In genomic region chr13:73058432-73058740, GRCh38 we compare ENCODE assay signal across 8 cellular contexts. TPM values are rescaled to one million over a fixed set of nuclear protein-coding genes. Genes with fewer than 3 reads are reported as not detected.
DNase-seq lines count a peak whose midpoint lies in the region; ATAC-seq, FAIRE-seq and TF ChIP-seq lines count a peak whose summit lies in the region.

No MANE protein-coding gene starts in this region.

- H3K36me3 ChIP-seq in heart left ventricle (no peaks in the 10 kb centered on the region), GM12878 (ENCODE audit: control insufficient read depth in 2 of 2, insufficient read depth in 2 of 2, low read length in 1 of 2) (no peaks in the 10 kb centered on the region), muscle layer of duodenum (ENCODE audit: control insufficient read depth in 1 of 2, insufficient read depth in 2 of 2, low read length in 2 of 2) (peaks cover 0 to 6% of the 10 kb centered on the region in 2 donors)

- TF ChIP-seq CTCF in heart left ventricle (IDR thresholded peaks at IDR 0.05) = no peak
- no peak for TF ChIP-seq CTCF in GM12878 (IDR thresholded peaks at IDR 0.05 in 2 of 3, conservative IDR thresholded peaks at IDR 0.05 in 1 of 3; ENCODE audit: control insufficient read depth in 2 of 3, extremely low read depth in 1 of 3, insufficient read depth in 1 of 3, low read depth in 3 of 3, low read length in 3 of 3)

- no peak for TF ChIP-seq POLR2A in heart left ventricle (IDR thresholded peaks at IDR 0.05)
- no peak for TF ChIP-seq POLR2A in GM12878 (IDR thresholded peaks at IDR 0.05; ENCODE audit: low read depth, low read length)

- H3K9ac ChIP-seq in GM12878 (ENCODE audit: control insufficient read depth, insufficient read depth, low read length) = peak overlapping the region; percentile 33; the same call in 1 of the 2 replicates

- no peaks in the 10 kb centered on the region for H3K79me2 ChIP-seq in GM12878 (ENCODE audit: control insufficient read depth, insufficient read depth, low read length)

- CTCF ChIA-PET in GM12878 (lab: Yijun Ruan, JAX) = interaction anchor here (0.7 to 1.0 kb wide), 2 partner anchors 24 to 770 kb away, joined by 4 to 6 read pairs; no protein-coding TSS in a partner anchor

- H3K27me3 ChIP-seq in heart left ventricle (peaks cover 0 to 27% (median 12%) of the 10 kb centered on the region in 9 donors), GM12878 (replicated peaks in 1 of 2; ENCODE audit: control insufficient read depth in 2 of 2, insufficient read depth in 2 of 2, low read length in 1 of 2) (peaks cover 0 to 4% of the 10 kb centered on the region in 2 experiments; a peak in 2 of 4 replicates), muscle layer of duodenum (ENCODE audit: low read depth, low read length) (peaks cover 4% of the 10 kb centered on the region)

- no peak for TF ChIP-seq EP300 in GM12878 (IDR thresholded peaks at IDR 0.05; ENCODE audit: borderline replicate concordance in 1 of 2, control insufficient read depth in 1 of 2, low read depth in 2 of 2, low read length in 2 of 2)

- BruUV-seq in GM12878 (replicated peaks; lab: Mats Ljungman, UMichigan) = no TSS peak

- no peak for DNase-seq in heart left ventricle
- no peak for DNase-seq in Right ventricle myocardium superior
- no peak for DNase-seq in GM12878 (ENCODE audit: low read depth, low spot score)
- no peak for DNase-seq in effector CD8-positive, alpha-beta T cell (lab: John Stamatoyannopoulos, UW)
- DNase-seq in medulla oblongata (ENCODE audit: extremely low spot score) = no peak
- DNase-seq in DMS153 (lab: John Stamatoyannopoulos, UW) = no peak

- SMC1A ChIA-PET in GM12878 (lab: Charles Lee; ENCODE audit: uncharacterized antibody, unreplicated experiment) = interaction anchor here (1.0 kb wide), 1 partner anchor 23 kb away, joined by 3 read pairs; no protein-coding TSS in a partner anchor

- TF ChIP-seq RAD21 in GM12878 (IDR thresholded peaks at IDR 0.05; ENCODE audit: insufficient read depth, low read depth, low read length) = no peak

- FAIRE-seq in GM12878 (lab: Jason Lieb, UNC) = no peak

- intact Hi-C loops in heart left ventricle (cut with DNase I) = loop anchor here in 4 of 10 donors (2.0 to 10.0 kb wide), 3 partner anchors 646 to 650 kb away; no protein-coding TSS in a partner anchor
- intact Hi-C loops in Right ventricle myocardium superior (cut with DNase I) = no loop called here
- intact Hi-C loops in GM12878 (cut with micrococcal nuclease; ENCODE audit: unreplicated experiment) = no loop called here

- no peaks in the 10 kb centered on the region for H3K9me3 ChIP-seq in heart left ventricle
- H3K9me3 ChIP-seq in GM12878 (replicated peaks; ENCODE audit: control insufficient read depth, insufficient read depth, low read length) = no peaks in the 10 kb centered on the region
- H3K9me3 ChIP-seq in muscle layer of duodenum (ENCODE audit: control insufficient read depth in 1 of 2, low read length in 2 of 2) = no peaks in the 10 kb centered on the region

- peak overlapping the region; percentile 95 for H3K4me2 ChIP-seq in GM12878 (ENCODE audit: control insufficient read depth, insufficient read depth)

- H3K4me3 ChIP-seq in heart left ventricle = peak overlapping the region; percentile 32 to 89 (median 74)
- peak overlapping the region; percentile 66 for H3K4me3 ChIP-seq in GM12878
- peak overlapping the region; percentile 84 to 89 for H3K4me3 ChIP-seq in muscle layer of duodenum (ENCODE audit: low read depth in 1 of 2, low read length in 2 of 2)

- RAD21 ChIA-PET in GM12878 (lab: Charles Lee; ENCODE audit: unreplicated experiment) = interaction anchor here (1.4 kb wide), 1 partner anchor 218 kb away, joined by 3 read pairs; no protein-coding TSS in a partner anchor

- H4K20me1 ChIP-seq in GM12878 (ENCODE audit: control insufficient read depth, insufficient read depth) = no peaks in the 10 kb centered on the region

- in situ Hi-C loops in GM12878 (cut with MboI) = no loop called here

- H3K27ac ChIP-seq in heart left ventricle (peak overlapping the region in 3 of 12 donors; percentile 68 to 76 (median 71)), GM12878 (ENCODE audit: control insufficient read depth, insufficient read depth) (no peak overlapping the region), muscle layer of duodenum (ENCODE audit: low read length) (peak overlapping the region; percentile 78)

- H2AFZ ChIP-seq in GM12878 (ENCODE audit: control insufficient read depth, low read depth, low read length) = peak overlapping the region; percentile 87

- no peak for ATAC-seq in heart left ventricle
- no peak for ATAC-seq in Right ventricle myocardium superior (ENCODE audit: poor library complexity)
- peak; percentile 8 for ATAC-seq in HG03103 (IDR thresholded peaks at IDR 0.05; ENCODE audit: low read depth, unreplicated experiment)
- ATAC-seq in GM12878 = peak; percentile 29

- WGBS in heart left ventricle, 4 donors = 1 to 2% (median 1%) methylated on average over 8 of the region's 8 CpGs
- 5% methylated on average over 7 of the region's 8 CpGs for WGBS in GM12878 (ENCODE audit: insufficient coverage, insufficient replicate concordance, low lambda C conversion rate, missing lambda C conversion rate)

- POLR2A ChIA-PET in GM12878 (lab: Charles Lee) = no interaction called here

- H3K4me1 ChIP-seq in heart left ventricle (peaks cover 0 to 22% (median 5%) of the 10 kb centered on the region in 12 donors), GM12878 (ENCODE audit: control insufficient read depth, insufficient read depth, low read length) (peaks cover 3% of the 10 kb centered on the region; the same call in 1 of the 2 replicates), muscle layer of duodenum (ENCODE audit: control insufficient read depth in 1 of 2, insufficient read depth in 2 of 2, low read length in 2 of 2) (peaks cover 0 to 5% of the 10 kb centered on the region in 2 donors)

TF ChIP-seq in GM12878, 131 proteins besides CTCF, POLR2A, EP300 and RAD21 (continues in another document):
- TF ChIP-seq ATF7 (IDR thresholded peaks at IDR 0.05; ENCODE audit: low read depth) = no peak
- TF ChIP-seq BMI1 (IDR thresholded peaks at IDR 0.05; ENCODE audit: borderline replicate concordance) = peak; percentile 37
- TF ChIP-seq ZBTB40 (IDR thresholded peaks at IDR 0.05; ENCODE audit: borderline replicate concordance) = peak; percentile 10; the same call in 1 of the 2 replicates

RNA-seq across cellular contexts. Expression of gene KLF5, which starts 0.4 kb away (rescaled TPM):
- total RNA-seq in heart left ventricle (1 to 10 TPM in 8 of 9 donors, under 1 TPM in 1; 0.64 to 6.9 (median 3.8) TPM), Right ventricle myocardium superior (0.59 TPM), GM12878 (2014; rRNA removed) (0.96 and 2.2 TPM in 2 replicates), GM12878 (2014; rRNA removed; fragmentation: Illumina TruSeq; extraction: Trizol) (1.3 and 2.5 TPM in 2 replicates), GM12878 (2021) (2.4 and 2.7 TPM in 2 replicates)
- polyA plus RNA-seq in heart left ventricle (1 to 10 TPM; 2.3 to 2.6 TPM), GM12878 (2011; rRNA removed) (0.50 and 0.65 TPM in 2 replicates), GM12878 (2014; fragmentation: Illumina TruSeq; extraction: Trizol) (3.9 and 5.2 TPM in 2 replicates), GM12878 (2014; fragmentation: Nextera tagmentation; extraction: Ambion mirVana) (1 to 10 TPM in 1 of 2 experiments, under 1 TPM in 1; 0.68 to 1.0 TPM), GM12878 (2014; rRNA removed) (1.1 and 1.4 TPM in 2 replicates), GM12878 (2016; fragmentation: Nextera tagmentation; extraction: Ambion mirVana) (1 to 10 TPM in 1 of 2 experiments, under 1 TPM in 1; 0.43 to 1.5 TPM)
- 1.8 and 2.2 TPM in 2 replicates for total RNA-seq in GM12878 (2013; cell fraction: nucleolus; rRNA removed)
- polyA plus RNA-seq in GM12878 (2011; ENCODE audit: low read depth) = 1.2 TPM
- polyA plus RNA-seq in GM12878 (2011; cell fraction: cytosol; rRNA removed) = 0.85 and 0.88 TPM in 2 replicates
- 0.50 and 0.70 TPM in 2 replicates for polyA plus RNA-seq in GM12878 (2011; cell fraction: nucleus; rRNA removed)
- polyA plus RNA-seq in GM12878 (2012) = 1.2 and 1.8 TPM in 2 replicates
- polyA minus RNA-seq in GM12878 (2011; rRNA and poly(A)+ RNA removed) = 0.31 and 1.2 TPM in 2 replicates
- polyA minus RNA-seq in GM12878 (2011; cell fraction: cytosol; rRNA and poly(A)+ RNA removed) = 2.5 and 6.8 TPM in 2 replicates
- 1.6 and 3.0 TPM in 2 replicates for polyA minus RNA-seq in GM12878 (2011; cell fraction: nucleus; rRNA and poly(A)+ RNA removed)

Comparison
In these comparisons a context has a peak if more than half of its experiments do, and no peak if none do; other contexts are left out.
1. ATAC-seq: peak in HG03103 (single experiment) and GM12878 (single experiment); none in heart left ventricle (0 of 4) and Right ventricle myocardium superior (single experiment).
2. Peak in every context shown above with its lines, with median percentiles within 50 percentile points of each other: H3K4me3 ChIP-seq.